In the genomic region with DNA sequence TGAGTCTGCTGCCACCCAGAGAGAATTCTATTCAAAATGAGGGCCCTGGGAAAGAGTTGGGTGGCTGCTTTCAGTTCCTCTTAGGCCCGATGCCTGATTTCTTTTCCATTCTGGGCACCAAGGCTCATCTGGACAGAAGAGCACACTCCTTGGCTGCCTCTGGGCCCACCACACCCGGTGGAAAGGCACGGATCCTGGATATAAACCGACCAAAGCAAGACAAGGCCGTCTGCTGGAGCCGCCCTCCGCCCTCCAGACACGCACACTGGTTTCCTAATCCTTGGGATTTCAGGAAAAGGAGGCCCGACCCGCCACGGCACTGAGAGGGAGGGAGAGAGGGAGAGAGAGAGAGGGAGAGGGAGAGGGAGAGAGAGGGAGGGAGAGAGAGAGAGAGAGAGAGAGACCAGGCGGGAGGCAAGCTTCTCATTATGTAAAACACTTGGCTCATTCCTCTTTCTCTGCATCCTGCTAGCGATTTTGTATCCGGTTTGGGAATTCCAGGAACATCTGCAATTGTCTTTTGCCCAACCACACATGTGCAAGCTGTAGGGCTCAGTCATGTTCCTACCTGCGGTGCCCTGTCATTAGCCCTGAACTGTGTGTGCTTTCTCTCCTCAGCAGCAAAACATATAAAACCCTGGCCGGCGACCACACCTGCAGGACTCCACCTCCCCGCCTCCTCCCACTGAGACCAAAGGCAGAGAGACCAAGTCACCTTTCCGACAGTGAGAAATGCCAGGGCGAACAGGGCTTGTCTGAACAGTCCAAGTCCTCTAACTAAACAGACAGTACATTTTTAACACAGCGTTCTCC, we compare ENCODE assay signal across 10 cellular contexts.
DNase-seq lines count a peak whose midpoint lies in the region; ATAC-seq and TF ChIP-seq lines count a peak whose summit lies in the region.
"Had no signal": no experiment of that assay in that cellular context is flagged by ENCODE, and none has a peak within 500 bp of the region (broad histone marks: within the 10 kb centered on the region; RNA-seq: fewer than 3 reads in every experiment).

No MANE protein-coding gene starts in this region.

- TF ChIP-seq CTCF in Peyer's patch (IDR thresholded peaks at IDR 0.05) (peak in 1 of 6 experiments; percentile 6), fibroblast of mammary gland (conservative IDR thresholded peaks at IDR 0.05; ENCODE audit: control insufficient read depth, insufficient read depth, low read depth, low read length) (no peak), omental fat pad (IDR thresholded peaks at IDR 0.05) (no peak)

- H3K36me3 ChIP-seq in Peyer's patch = no peaks in the 10 kb centered on the region

- H3K4me3 ChIP-seq in Peyer's patch (no peak overlapping the region), fibroblast of mammary gland (ENCODE audit: control insufficient read depth, low read depth, low read length) (no peak overlapping the region)

- peaks cover 0 to 2% (median 0%) of the 10 kb centered on the region in 6 donors for H3K9me3 Mint-ChIP-seq in immature natural killer cell
- H3K9me3 Mint-ChIP-seq: activated CD4-positive, alpha-beta T cell treated with anti-CD3 and anti-CD28 coated beads, Interleukin-2, amount 10 ng/mL, durations not matched to agents 7 days and 5 days; dendritic cell treated with granulocyte-macrophage colony-stimulating factor and Interleukin-4, amounts not matched to agents 40 ng/mL and 50 ng/mL, for 4 days had no signal

- H3K9me3 ChIP-seq in Peyer's patch = no peaks in the 10 kb centered on the region

- peaks cover 0 to 45% (median 3%) of the 10 kb centered on the region in 4 donors for H3K4me1 ChIP-seq in Peyer's patch

- H3K36me3 Mint-ChIP-seq in immature natural killer cell = no peaks in the 10 kb centered on the region

- TF ChIP-seq POLR2A in Peyer's patch (IDR thresholded peaks at IDR 0.05) = peak; percentile 33 to 72

- DNase-seq in ELR (ENCODE audit: low read depth) (peak; percentile 33), Peyer's patch (peak in 2 of 3 donors; percentile 84 to 86), fibroblast of mammary gland (ENCODE audit: low read depth) (peak; percentile 28), omental fat pad (ENCODE audit: low spot score) (no peak), cerebellar cortex (ENCODE audit: low spot score) (no peak), immature natural killer cell (no peak)
- DNase-seq: activated CD4-positive, alpha-beta T cell treated with anti-CD3 and anti-CD28 coated beads, Interleukin-2, amount 10 ng/mL, durations not matched to agents 7 days and 5 days had no signal

- peak overlapping the region in 3 of 4 donors; percentile 46 to 74 (median 56) for H3K27ac ChIP-seq in Peyer's patch

- H3K4me1 Mint-ChIP-seq in immature natural killer cell = no peaks in the 10 kb centered on the region
- H3K4me1 Mint-ChIP-seq: activated CD4-positive, alpha-beta T cell treated with anti-CD3 and anti-CD28 coated beads, Interleukin-2, amount 10 ng/mL, durations not matched to agents 7 days and 5 days had no signal

- H3K27me3 ChIP-seq in Peyer's patch = no peaks in the 10 kb centered on the region

- H3K27ac Mint-ChIP-seq in immature natural killer cell = no peak overlapping the region
- H3K27ac Mint-ChIP-seq: activated CD4-positive, alpha-beta T cell treated with anti-CD3 and anti-CD28 coated beads, Interleukin-2, amount 10 ng/mL, durations not matched to agents 7 days and 5 days; dendritic cell treated with granulocyte-macrophage colony-stimulating factor and Interleukin-4, amounts not matched to agents 40 ng/mL and 50 ng/mL, for 4 days had no signal

- H3K27me3 Mint-ChIP-seq in immature natural killer cell (ENCODE audit: low read depth in 3 of 3) = peaks cover 3 to 8% (median 4%) of the 10 kb centered on the region in 3 donors
- H3K27me3 Mint-ChIP-seq: activated CD4-positive, alpha-beta T cell treated with anti-CD3 and anti-CD28 coated beads, Interleukin-2, amount 10 ng/mL, durations not matched to agents 7 days and 5 days had no signal

- peak; percentile 69 for ATAC-seq in omental fat pad (ENCODE audit: low FRiP score)
- no peak for ATAC-seq in GM19397 (IDR thresholded peaks at IDR 0.05; ENCODE audit: unreplicated experiment)
- ATAC-seq in HG02678 (IDR thresholded peaks at IDR 0.05; ENCODE audit: unreplicated experiment) = no peak

- no peak overlapping the region for H3K4me3 Mint-ChIP-seq in immature natural killer cell
- H3K4me3 Mint-ChIP-seq: activated CD4-positive, alpha-beta T cell treated with anti-CD3 and anti-CD28 coated beads, Interleukin-2, amount 10 ng/mL, durations not matched to agents 7 days and 5 days; dendritic cell treated with granulocyte-macrophage colony-stimulating factor and Interleukin-4, amounts not matched to agents 40 ng/mL and 50 ng/mL, for 4 days had no signal

Comparison
In these comparisons a context has a peak if more than half of its experiments do, and no peak if none do; other contexts are left out.
1. DNase-seq: peak in ELR (single experiment), Peyer's patch (2 of 3) and fibroblast of mammary gland (single experiment); none in omental fat pad (single experiment), cerebellar cortex (single experiment) and immature natural killer cell (0 of 3).